ENCODE assay signal across 8 cellular contexts in genomic region chr2:241636182-241636982, GRCh38. TPM values are rescaled to one million over a fixed set of nuclear protein-coding genes. Genes with fewer than 3 reads are reported as not detected.
DNase-seq lines count a peak whose midpoint lies in the region; ATAC-seq and TF ChIP-seq lines count a peak whose summit lies in the region.

No MANE protein-coding gene starts in this region.

- in situ Hi-C loops in transverse colon (cut with MboI; ENCODE audit: low pct_ligation_motif_present in 1 of 4, low pct_unique_long_range_greater_than_20kb in 1 of 4, low sequenced_read_pairs in 3 of 4), result no loop called here

- peaks cover 22% of the 10 kb centered on the region for H3K36me3 Mint-ChIP-seq in activated CD4-positive, alpha-beta memory T cell treated with anti-CD3 and anti-CD28 coated beads for 36 hours
- H3K36me3 Mint-ChIP-seq in naive B cell, result no peaks in the 10 kb centered on the region

- H3K27me3 ChIP-seq in transverse colon, result no peaks in the 10 kb centered on the region

- no peak for TF ChIP-seq EP300 in transverse colon (IDR thresholded peaks at IDR 0.05; ENCODE audit: low read depth)

- H3K4me3 Mint-ChIP-seq in activated CD4-positive, alpha-beta memory T cell treated with anti-CD3 and anti-CD28 coated beads for 36 hours, result peak overlapping the region; percentile 77
- H3K4me3 Mint-ChIP-seq in naive B cell, result peak overlapping the region; percentile 75 to 88 (median 82)

- 0% methylated on average over 2 to 62 of the region's 95 CpGs for whole genome bisulfite sequencing in transverse colon (ENCODE audit: low coverage in 1 of 2), 2 donors

- TF ChIP-seq CTCF in GM10248 (IDR thresholded peaks at IDR 0.05; ENCODE audit: control extremely low read depth, extremely low read depth, low read depth, missing control alignments), result no peak
- TF ChIP-seq CTCF in transverse colon (IDR thresholded peaks at IDR 0.05), result no peak

- TF ChIP-seq POLR2A in transverse colon (IDR thresholded peaks at IDR 0.05), result no peak

- POLR2A ChIA-PET in GM10248 (lab: Yijun Ruan, JAX), result no interaction called here
- POLR2A ChIA-PET in activated CD4-positive, alpha-beta memory T cell treated with anti-CD3 and anti-CD28 coated beads for 36 hours (lab: Charles Lee), result interaction anchor here (1.8 kb wide), 1 partner anchor 50 kb away, joined by 5 read pairs; the partner anchor contains the start of gene DTYMK

- CTCF ChIA-PET in GM10248 (lab: Yijun Ruan, JAX), result no interaction called here
- CTCF ChIA-PET in activated CD4-positive, alpha-beta memory T cell treated with anti-CD3 and anti-CD28 coated beads for 36 hours (lab: Charles Lee), result interaction anchor here (1.4 kb wide), 1 partner anchor 23 kb away, joined by 3 read pairs; no protein-coding TSS in a partner anchor

- no peaks in the 10 kb centered on the region for H3K27me3 Mint-ChIP-seq in activated CD4-positive, alpha-beta memory T cell treated with anti-CD3 and anti-CD28 coated beads for 36 hours
- H3K27me3 Mint-ChIP-seq in naive B cell, result no peaks in the 10 kb centered on the region

- no peaks in the 10 kb centered on the region for H3K9me3 Mint-ChIP-seq in activated CD4-positive, alpha-beta memory T cell treated with anti-CD3 and anti-CD28 coated beads for 36 hours
- H3K9me3 Mint-ChIP-seq in naive B cell, result no peaks in the 10 kb centered on the region

- peak overlapping the region; percentile 56 for H3K27ac Mint-ChIP-seq in activated CD4-positive, alpha-beta memory T cell treated with anti-CD3 and anti-CD28 coated beads for 36 hours
- H3K27ac Mint-ChIP-seq in naive B cell, result peak overlapping the region in 5 of 6 donors; percentile 37 to 88 (median 57)

- H3K9me3 ChIP-seq in transverse colon, result no peaks in the 10 kb centered on the region

- peak; percentile 65 for DNase-seq in GM10248 (ENCODE audit: extremely low spot score)
- peak; percentile 83 for DNase-seq in HuH-7.5 (ENCODE audit: low spot score)
- DNase-seq in activated CD4-positive, alpha-beta memory T cell treated with anti-CD3 and anti-CD28 coated beads for 36 hours, result peak; percentile 50
- no peak for DNase-seq in epithelial cell of prostate (ENCODE audit: low read depth, low spot score)
- DNase-seq in naive B cell, result peak; percentile 27
- peak; percentile 55 for DNase-seq in transverse colon
- no peak for DNase-seq in MV-4-11 (lab: John Stamatoyannopoulos, UW)

- peaks cover 31 to 46% (median 36%) of the 10 kb centered on the region in 4 donors for H3K4me1 ChIP-seq in transverse colon

- H3K4me1 Mint-ChIP-seq in activated CD4-positive, alpha-beta memory T cell treated with anti-CD3 and anti-CD28 coated beads for 36 hours (ENCODE audit: low read depth), result peaks cover 46% of the 10 kb centered on the region
- H3K4me1 Mint-ChIP-seq in naive B cell, result peaks cover 26 to 49% (median 43%) of the 10 kb centered on the region in 3 donors

- peak overlapping the region; percentile 78 to 100 (median 94) for H3K4me3 ChIP-seq in transverse colon

- H3K36me3 ChIP-seq in transverse colon, result peaks cover 0 to 21% (median 10%) of the 10 kb centered on the region in 4 donors

- intact Hi-C loops in activated CD4-positive, alpha-beta memory T cell treated with anti-CD3 and anti-CD28 coated beads for 36 hours (cut with micrococcal nuclease), result loop anchor here (1.0 to 5.0 kb wide), 2 partner anchors 50 to 319 kb away; partner anchors contain the start of genes DTYMK, HDLBP and SEPTIN2
- intact Hi-C loops in transverse colon (cut with DNase I; ENCODE audit: low total_unique reads), result no loop called here

- ATAC-seq in GM21576 (IDR thresholded peaks at IDR 0.05; ENCODE audit: unreplicated experiment), result peak; percentile 23
- ATAC-seq in naive B cell (ENCODE audit: low read depth in 2 of 2), result peak; percentile 29 to 35

- H3K27ac ChIP-seq in epithelial cell of prostate (peak overlapping the region; percentile 95), transverse colon (peak overlapping the region; percentile 98 to 100 (median 99))

RNA-seq across cellular contexts. Expression of gene THAP4, which starts 0.6 kb away (rescaled TPM):
- total RNA-seq in activated CD4-positive, alpha-beta memory T cell treated with anti-CD3 and anti-CD28 coated beads for 36 hours, result 10 to 100 TPM; 43.7 to 44.5 TPM
- polyA plus RNA-seq in naive B cell (ENCODE audit: low read depth in 6 of 6), result 10 to 100 TPM; 23.8 to 48.4 (median 29.9) TPM
- total RNA-seq in transverse colon, result 100 to 1,000 TPM in 1 of 4 donors, 10 to 100 TPM in 3; 65.1 to 142 (median 82.8) TPM

RNA-seq across cellular contexts. Expression of gene ATG4B, which starts 1.1 kb away (rescaled TPM):
- 10 to 100 TPM; 85.0 to 85.9 TPM for total RNA-seq in activated CD4-positive, alpha-beta memory T cell treated with anti-CD3 and anti-CD28 coated beads for 36 hours
- 10 to 100 TPM; 61.5 to 74.6 (median 64.5) TPM for polyA plus RNA-seq in naive B cell (ENCODE audit: low read depth in 6 of 6)
- 100 to 1,000 TPM in 3 of 4 donors, 10 to 100 TPM in 1; 62.9 to 400 (median 137) TPM for total RNA-seq in transverse colon

RNA-seq across cellular contexts. Expression of gene DTYMK, which starts 50.2 kb away (rescaled TPM):
- total RNA-seq in activated CD4-positive, alpha-beta memory T cell treated with anti-CD3 and anti-CD28 coated beads for 36 hours, result 10 to 100 TPM; 85.9 to 88.7 TPM
- polyA plus RNA-seq in naive B cell (ENCODE audit: low read depth in 6 of 6), result 10 to 100 TPM; 27.6 to 38.3 (median 36.6) TPM
- total RNA-seq in transverse colon, result 10 to 100 TPM in 2 of 4 donors, 1 to 10 TPM in 2; 3.4 to 27.9 (median 11.4) TPM

Comparison
In these comparisons a context has a peak if more than half of its experiments do, and no peak if none do; other contexts are left out.
1. DNase-seq: peak in GM10248 (single experiment), HuH-7.5 (single experiment), activated CD4-positive, alpha-beta memory T cell treated with anti-CD3 and anti-CD28 coated beads for 36 hours (single experiment), naive B cell (single experiment) and transverse colon (single experiment); none in epithelial cell of prostate (single experiment) and MV-4-11 (single experiment).